Comparison of ENCODE assay signal across 22 cellular contexts in the genomic region with DNA sequence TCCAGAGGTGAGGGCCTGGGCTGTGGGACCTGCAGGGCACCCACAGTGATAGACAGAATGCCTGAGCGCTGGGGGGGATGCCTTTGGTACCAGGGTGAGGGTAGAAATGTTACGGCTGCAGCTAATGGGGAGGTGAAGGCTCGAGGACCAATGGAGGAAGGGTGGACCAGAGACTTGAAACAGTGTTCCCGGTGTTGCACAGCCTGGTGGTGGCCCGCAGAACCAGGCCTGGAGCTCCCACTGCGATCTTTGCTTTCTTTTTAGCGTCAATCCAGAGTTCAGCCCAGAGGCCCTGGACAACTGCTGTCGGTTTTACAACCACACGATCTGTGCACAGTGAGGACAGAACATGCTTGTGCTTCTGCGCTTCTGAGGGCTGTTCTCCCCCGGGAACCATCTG.
"Had no signal": no experiment of that assay in that cellular context is flagged by ENCODE, and none has a peak within 500 bp of the region (broad histone marks: within the 10 kb centered on the region; RNA-seq: fewer than 3 reads in every experiment).

No MANE protein-coding gene starts in this region.

- H3K27ac Mint-ChIP-seq: memory B cell, mesothelial cell of epicardium, natural killer cell, type B pancreatic cell had no signal

- H3K36me3 Mint-ChIP-seq: memory B cell, mesothelial cell of epicardium, natural killer cell, type B pancreatic cell had no signal

- H3K27me3 ChIP-seq: colonic mucosa, esophagus squamous epithelium, ovary, suprapubic skin, thyroid gland had no signal

- H3K9me3 Mint-ChIP-seq: mesothelial cell of epicardium, natural killer cell, neural crest cell, type B pancreatic cell had no signal

- H3K4me1 ChIP-seq: colonic mucosa, lower lobe of right lung, thyroid gland had no signal

- H3K9me3 ChIP-seq: colonic mucosa, esophagus squamous epithelium, lower lobe of right lung, ovary, suprapubic skin, thyroid gland had no signal

- H3K4me1 Mint-ChIP-seq: memory B cell, mesothelial cell of epicardium, neural crest cell had no signal

- ATAC-seq: left lobe of liver; lower lobe of right lung; natural killer cell; sciatic nerve; stimulated activated naive CD8-positive, alpha-beta T cell treated with anti-CD3 and anti-CD28 coated beads, Interleukin-15, Interleukin-2, amounts not matched to agents 100 U/mL and 50 U/mL, for 24 hours had no signal

- H3K4me3 Mint-ChIP-seq: memory B cell, mesothelial cell of epicardium, natural killer cell, neural crest cell, type B pancreatic cell had no signal

- DNase-seq: colonic mucosa; dermis blood vessel endothelial cell; esophagus squamous epithelium; foreskin fibroblast; head of caudate nucleus; hypothalamus; lower lobe of right lung; natural killer cell; nucleus accumbens; ovary; small intestine; stimulated activated CD4-positive, alpha-beta T cell treated with anti-CD3 and anti-CD28 coated beads, Interleukin-12 subunit alpha, Interleukin-12 subunit beta, amount 100 ng/mL, for 4 hours; stimulated activated CD4-positive, alpha-beta T cell treated with anti-CD3 and anti-CD28 coated beads, Interleukin-2, amount 100 ng/mL, for 48 hours; stimulated activated naive CD8-positive, alpha-beta T cell treated with anti-CD3 and anti-CD28 coated beads, Interleukin-15, Interleukin-2, amounts not matched to agents 100 U/mL and 50 U/mL, for 24 hours; thyroid gland had no signal

- H3K27ac ChIP-seq: colonic mucosa, esophagus squamous epithelium, lower lobe of right lung, ovary, suprapubic skin, thyroid gland had no signal

- H3K36me3 ChIP-seq: colonic mucosa, esophagus squamous epithelium, lower lobe of right lung, ovary, suprapubic skin, thyroid gland had no signal

- H3K4me3 ChIP-seq: colonic mucosa, esophagus squamous epithelium, lower lobe of right lung, ovary, suprapubic skin, thyroid gland had no signal
